8 cellular contexts compared by ENCODE assay signal in the genomic region with DNA sequence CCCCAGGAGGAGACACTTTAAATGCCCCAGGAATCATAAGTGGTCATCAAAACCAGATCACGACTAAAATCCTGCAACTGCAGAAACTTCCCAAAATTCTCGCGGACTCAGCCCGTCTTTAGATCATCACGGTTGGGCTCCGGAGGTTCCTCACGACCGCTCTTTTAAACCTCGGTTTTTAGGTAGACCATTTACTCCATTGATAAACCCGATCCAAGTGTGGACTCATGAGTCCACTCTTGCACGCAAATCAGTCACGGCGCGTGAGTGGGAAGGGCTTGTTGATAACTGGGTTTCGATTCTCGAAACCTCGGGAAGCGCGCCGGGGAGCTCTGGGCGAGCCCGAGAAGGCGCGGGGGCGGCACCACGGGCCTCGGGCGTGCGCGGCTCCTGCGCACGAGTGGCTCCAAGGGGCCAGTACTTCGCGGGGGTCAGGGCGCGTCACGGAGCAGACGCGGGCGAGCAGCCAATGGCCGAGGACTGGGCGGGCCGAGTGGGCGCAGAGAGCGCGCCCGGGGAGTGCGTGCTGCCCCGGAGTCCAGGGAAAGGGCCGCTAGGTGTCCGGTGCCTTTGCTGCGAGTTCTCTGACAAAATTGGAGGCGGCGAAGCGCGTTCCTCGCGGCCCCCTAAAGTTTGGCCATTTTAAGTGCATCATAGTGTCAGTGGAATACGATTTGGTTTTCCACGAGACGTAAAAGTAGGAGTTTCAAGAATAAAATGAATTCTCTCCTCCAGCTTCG. TPM values are rescaled to one million over a fixed set of nuclear protein-coding genes. Genes with fewer than 3 reads are reported as not detected.
DNase-seq lines count a peak whose midpoint lies in the region; ATAC-seq and TF ChIP-seq lines count a peak whose summit lies in the region.

No MANE protein-coding gene starts in this region.

- peaks cover 16 to 45% (median 33%) of the 10 kb centered on the region in 4 donors for H3K4me1 Mint-ChIP-seq in CD4-positive, alpha-beta memory T cell

- DNase-seq in CD4-positive, alpha-beta memory T cell, result peak; percentile 52 to 71 (median 64)
- no peak for DNase-seq in Panc1 (ENCODE audit: low read depth, low spot score)
- peak; percentile 24 to 45 for DNase-seq in activated T-helper 1 cell treated with anti-CD3 and anti-CD28 coated beads, Interleukin-2, amount 50 U/mL, for 16 hours (ENCODE audit: low read depth in 1 of 2, low spot score in 1 of 2)
- peak; percentile 30 for DNase-seq in esophagus squamous epithelium (lab: John Stamatoyannopoulos, UW)
- DNase-seq in stimulated activated CD8-positive, alpha-beta memory T cell treated with anti-CD3 and anti-CD28 coated beads, Interleukin-7, amount 100 ng/mL, for 24 hours (ENCODE audit: low read depth), result peak; percentile 11

- no TSS peak for BruUV-seq in Panc1 (replicated peaks; lab: Mats Ljungman, UMichigan)

- no peaks in the 10 kb centered on the region for H3K9me3 ChIP-seq in CD4-positive, alpha-beta memory T cell (ENCODE audit: control insufficient read depth in 1 of 2, low read length in 2 of 2)
- no peaks in the 10 kb centered on the region for H3K9me3 ChIP-seq in Panc1 (ENCODE audit: control insufficient read depth, insufficient read depth, low read depth, low read length)
- no peaks in the 10 kb centered on the region for H3K9me3 ChIP-seq in esophagus squamous epithelium
- no peaks in the 10 kb centered on the region for H3K9me3 ChIP-seq in muscle layer of duodenum (ENCODE audit: control insufficient read depth in 1 of 2, low read length in 2 of 2)

- POLR2A ChIA-PET in CD4-positive, alpha-beta memory T cell (lab: Charles Lee; ENCODE audit: partially characterized antibody), result interaction anchor here (0.9 to 3.1 kb wide), 7 partner anchors 34 to 1804 kb away, joined by 3 to 10 read pairs (median 3); partner anchors contain the start of genes BCKDHB, TTK and UBE3D
- POLR2A ChIA-PET in Panc1 (lab: Charles Lee), result no interaction called here

- peak in 3 of 4 donors; percentile 36 to 83 (median 82) for TF ChIP-seq POLR2A in esophagus squamous epithelium (IDR thresholded peaks at IDR 0.05)

- peaks cover 0 to 14% of the 10 kb centered on the region in 2 donors for H3K36me3 Mint-ChIP-seq in CD4-positive, alpha-beta memory T cell

- peaks cover 5 to 12% of the 10 kb centered on the region in 2 donors for H3K27me3 Mint-ChIP-seq in CD4-positive, alpha-beta memory T cell

- no peaks in the 10 kb centered on the region for H3K27me3 ChIP-seq in CD4-positive, alpha-beta memory T cell (ENCODE audit: insufficient read depth, low read length)
- peaks cover 27% of the 10 kb centered on the region for H3K27me3 ChIP-seq in Panc1 (ENCODE audit: control insufficient read depth, insufficient read depth, low read length)
- H3K27me3 ChIP-seq in esophagus squamous epithelium, result no peaks in the 10 kb centered on the region
- H3K27me3 ChIP-seq in muscle layer of duodenum (ENCODE audit: low read depth, low read length), result no peaks in the 10 kb centered on the region

- peak overlapping the region; percentile 94 to 98 (median 96) for H3K4me3 Mint-ChIP-seq in CD4-positive, alpha-beta memory T cell

- peak overlapping the region; percentile 89 to 96 (median 94) for H3K27ac Mint-ChIP-seq in CD4-positive, alpha-beta memory T cell

- H3K9me3 Mint-ChIP-seq in CD4-positive, alpha-beta memory T cell, result peaks cover 0 to 6% (median 0%) of the 10 kb centered on the region in 8 donors

- intact Hi-C loops in CD4-positive, alpha-beta memory T cell (cut with micrococcal nuclease), result loop anchor here (1.0 to 5.0 kb wide), 7 partner anchors 494 to 1974 kb away; partner anchors contain the start of genes BCKDHB, DOP1A, ELOVL4 and IBTK
- intact Hi-C loops in Panc1 (cut with micrococcal nuclease; ENCODE audit: unreplicated experiment) (no loop called here), esophagus squamous epithelium (cut with DNase I) (no loop called here)

- H3K36me3 ChIP-seq in CD4-positive, alpha-beta memory T cell (ENCODE audit: insufficient read depth, low read length), result no peaks in the 10 kb centered on the region
- H3K36me3 ChIP-seq in Panc1 (ENCODE audit: control insufficient read depth, insufficient read depth, low read length) (no peaks in the 10 kb centered on the region), esophagus squamous epithelium (no peaks in the 10 kb centered on the region), muscle layer of duodenum (ENCODE audit: control insufficient read depth in 1 of 2, insufficient read depth in 2 of 2, low read length in 2 of 2) (peaks cover 0 to 7% of the 10 kb centered on the region in 2 donors)

- in situ Hi-C loops in Panc1 (cut with HindIII; ENCODE audit: low pct_unique_long_range_greater_than_20kb, low sequenced_read_pairs), result no loop called here

- WGBS in esophagus squamous epithelium, 2 donors, result 0 to 2% methylated on average over 11 to 15 of the region's 62 CpGs

- H3K27ac ChIP-seq in CD4-positive, alpha-beta memory T cell (ENCODE audit: low read depth, low read length), result peak overlapping the region; percentile 66
- H3K27ac ChIP-seq in Panc1 (ENCODE audit: low read length) (no peak overlapping the region), esophagus squamous epithelium (peak overlapping the region; percentile 89 to 99 (median 96)), muscle layer of duodenum (ENCODE audit: low read length) (peak overlapping the region; percentile 98)

- CTCF ChIA-PET in CD4-positive, alpha-beta memory T cell (lab: Charles Lee; ENCODE audit: partially characterized antibody), result interaction anchor here (0.8 to 2.6 kb wide), 16 partner anchors 9 to 1884 kb away, joined by 3 to 16 read pairs (median 4); partner anchors contain the start of gene UBE3D
- CTCF ChIA-PET in Panc1 (lab: Charles Lee), result no interaction called here

- H3K4me3 ChIP-seq in CD4-positive, alpha-beta memory T cell (ENCODE audit: low read length in 2 of 2), result peak overlapping the region; percentile 76 to 81
- peak overlapping the region; percentile 55 to 82 for H3K4me3 ChIP-seq in Panc1 (ENCODE audit: low read depth in 2 of 2, low read length in 2 of 2)
- H3K4me3 ChIP-seq in esophagus squamous epithelium, result peak overlapping the region; percentile 65 to 97 (median 89)
- peak overlapping the region; percentile 90 to 93 for H3K4me3 ChIP-seq in muscle layer of duodenum (ENCODE audit: low read depth in 1 of 2, low read length in 2 of 2)

- H3K4me1 ChIP-seq in CD4-positive, alpha-beta memory T cell (ENCODE audit: insufficient read depth, low read length), result peaks cover 19% of the 10 kb centered on the region
- H3K4me1 ChIP-seq in Panc1 (ENCODE audit: control insufficient read depth, insufficient read depth, low read length), result no peaks in the 10 kb centered on the region; the same call in 1 of the 2 replicates
- H3K4me1 ChIP-seq in esophagus squamous epithelium, result peaks cover 0 to 41% (median 0%) of the 10 kb centered on the region in 3 donors
- H3K4me1 ChIP-seq in muscle layer of duodenum (ENCODE audit: control insufficient read depth in 1 of 2, insufficient read depth in 2 of 2, low read length in 2 of 2), result peaks cover 0 to 3% of the 10 kb centered on the region in 2 donors

- TF ChIP-seq CTCF in Panc1 (IDR thresholded peaks at IDR 0.05) (no peak), esophagus squamous epithelium (IDR thresholded peaks at IDR 0.05) (no peak)

- ATAC-seq in GM19455 (IDR thresholded peaks at IDR 0.05; ENCODE audit: unreplicated experiment) (peak; percentile 53), HG03565 (IDR thresholded peaks at IDR 0.05; ENCODE audit: unreplicated experiment) (peak; percentile 39), Panc1 (peak; percentile 85)

RNA-seq across cellular contexts. Expression of gene TENT5A, which starts 0.7 kb away (rescaled TPM):
- total RNA-seq in CD4-positive, alpha-beta memory T cell, result 1 to 10 TPM; 5.8 to 6.6 TPM
- 1 to 10 TPM; 2.5 to 4.4 TPM for polyA plus RNA-seq in CD4-positive, alpha-beta memory T cell
- 1.7 TPM for total RNA-seq in Panc1 (2021; ENCODE audit: unreplicated experiment)
- 0.44 TPM for polyA plus RNA-seq in Panc1 (2012; ENCODE audit: insufficient read length)
- 1 to 10 TPM; 3.9 to 9.9 (median 7.4) TPM for total RNA-seq in esophagus squamous epithelium
